ENCODE assay signal across 1 cellular context in the genomic region with DNA sequence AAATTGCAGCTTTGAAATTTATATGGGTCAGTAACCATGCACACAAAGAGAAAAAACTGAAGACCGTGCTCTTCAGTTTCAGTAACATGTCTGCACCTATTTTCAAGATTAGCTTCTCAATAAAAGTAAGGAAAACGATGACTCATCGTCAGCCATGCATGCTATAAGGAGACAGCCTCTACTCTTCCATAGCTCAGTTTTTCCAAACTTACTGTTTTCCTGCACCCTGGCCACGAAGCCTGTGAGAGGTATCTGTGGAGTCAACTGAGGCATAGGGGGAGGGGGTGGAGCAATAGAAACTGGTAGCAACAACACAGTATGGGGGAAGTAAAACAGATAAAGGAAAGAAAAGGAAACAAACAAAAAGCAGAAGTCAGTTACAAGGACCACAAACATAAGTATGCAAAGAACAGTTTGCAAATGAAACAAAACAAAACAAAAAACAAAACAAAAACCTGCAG.
TF ChIP-seq lines count a peak whose summit lies in the region.

No MANE protein-coding gene starts in this region.

TF ChIP-seq in K562, 482 proteins besides CTCF, POLR2A, EP300 and RAD21 (continued from another document and continues in another):
- TF ChIP-seq, protein P1, sequence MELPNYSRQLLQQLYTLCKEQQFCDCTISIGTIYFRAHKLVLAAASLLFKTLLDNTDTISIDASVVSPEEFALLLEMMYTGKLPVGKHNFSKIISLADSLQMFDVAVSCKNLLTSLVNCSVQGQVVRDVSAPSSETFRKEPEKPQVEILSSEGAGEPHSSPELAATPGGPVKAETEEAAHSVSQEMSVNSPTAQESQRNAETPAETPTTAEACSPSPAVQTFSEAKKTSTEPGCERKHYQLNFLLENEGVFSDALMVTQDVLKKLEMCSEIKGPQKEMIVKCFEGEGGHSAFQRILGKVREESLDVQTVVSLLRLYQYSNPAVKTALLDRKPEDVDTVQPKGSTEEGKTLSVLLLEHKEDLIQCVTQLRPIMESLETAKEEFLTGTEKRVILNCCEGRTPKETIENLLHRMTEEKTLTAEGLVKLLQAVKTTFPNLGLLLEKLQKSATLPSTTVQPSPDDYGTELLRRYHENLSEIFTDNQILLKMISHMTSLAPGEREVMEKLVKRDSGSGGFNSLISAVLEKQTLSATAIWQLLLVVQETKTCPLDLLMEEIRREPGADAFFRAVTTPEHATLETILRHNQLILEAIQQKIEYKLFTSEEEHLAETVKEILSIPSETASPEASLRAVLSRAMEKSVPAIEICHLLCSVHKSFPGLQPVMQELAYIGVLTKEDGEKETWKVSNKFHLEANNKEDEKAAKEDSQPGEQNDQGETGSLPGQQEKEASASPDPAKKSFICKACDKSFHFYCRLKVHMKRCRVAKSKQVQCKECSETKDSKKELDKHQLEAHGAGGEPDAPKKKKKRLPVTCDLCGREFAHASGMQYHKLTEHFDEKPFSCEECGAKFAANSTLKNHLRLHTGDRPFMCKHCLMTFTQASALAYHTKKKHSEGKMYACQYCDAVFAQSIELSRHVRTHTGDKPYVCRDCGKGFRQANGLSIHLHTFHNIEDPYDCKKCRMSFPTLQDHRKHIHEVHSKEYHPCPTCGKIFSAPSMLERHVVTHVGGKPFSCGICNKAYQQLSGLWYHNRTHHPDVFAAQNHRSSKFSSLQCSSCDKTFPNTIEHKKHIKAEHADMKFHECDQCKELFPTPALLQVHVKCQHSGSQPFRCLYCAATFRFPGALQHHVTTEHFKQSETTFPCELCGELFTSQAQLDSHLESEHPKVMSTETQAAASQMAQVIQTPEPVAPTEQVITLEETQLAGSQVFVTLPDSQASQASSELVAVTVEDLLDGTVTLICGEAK (IDR thresholded peaks at IDR 0.05) = peak; percentile 13; the same call in 1 of the 2 replicates
- TF ChIP-seq, protein P1 (CRISPR knock-in tag; IDR thresholded peaks at IDR 0.05) = no peak
- TF ChIP-seq ZNF436 (CRISPR knock-in tag; IDR thresholded peaks at IDR 0.05) = no peak
- TF ChIP-seq, protein P2, sequence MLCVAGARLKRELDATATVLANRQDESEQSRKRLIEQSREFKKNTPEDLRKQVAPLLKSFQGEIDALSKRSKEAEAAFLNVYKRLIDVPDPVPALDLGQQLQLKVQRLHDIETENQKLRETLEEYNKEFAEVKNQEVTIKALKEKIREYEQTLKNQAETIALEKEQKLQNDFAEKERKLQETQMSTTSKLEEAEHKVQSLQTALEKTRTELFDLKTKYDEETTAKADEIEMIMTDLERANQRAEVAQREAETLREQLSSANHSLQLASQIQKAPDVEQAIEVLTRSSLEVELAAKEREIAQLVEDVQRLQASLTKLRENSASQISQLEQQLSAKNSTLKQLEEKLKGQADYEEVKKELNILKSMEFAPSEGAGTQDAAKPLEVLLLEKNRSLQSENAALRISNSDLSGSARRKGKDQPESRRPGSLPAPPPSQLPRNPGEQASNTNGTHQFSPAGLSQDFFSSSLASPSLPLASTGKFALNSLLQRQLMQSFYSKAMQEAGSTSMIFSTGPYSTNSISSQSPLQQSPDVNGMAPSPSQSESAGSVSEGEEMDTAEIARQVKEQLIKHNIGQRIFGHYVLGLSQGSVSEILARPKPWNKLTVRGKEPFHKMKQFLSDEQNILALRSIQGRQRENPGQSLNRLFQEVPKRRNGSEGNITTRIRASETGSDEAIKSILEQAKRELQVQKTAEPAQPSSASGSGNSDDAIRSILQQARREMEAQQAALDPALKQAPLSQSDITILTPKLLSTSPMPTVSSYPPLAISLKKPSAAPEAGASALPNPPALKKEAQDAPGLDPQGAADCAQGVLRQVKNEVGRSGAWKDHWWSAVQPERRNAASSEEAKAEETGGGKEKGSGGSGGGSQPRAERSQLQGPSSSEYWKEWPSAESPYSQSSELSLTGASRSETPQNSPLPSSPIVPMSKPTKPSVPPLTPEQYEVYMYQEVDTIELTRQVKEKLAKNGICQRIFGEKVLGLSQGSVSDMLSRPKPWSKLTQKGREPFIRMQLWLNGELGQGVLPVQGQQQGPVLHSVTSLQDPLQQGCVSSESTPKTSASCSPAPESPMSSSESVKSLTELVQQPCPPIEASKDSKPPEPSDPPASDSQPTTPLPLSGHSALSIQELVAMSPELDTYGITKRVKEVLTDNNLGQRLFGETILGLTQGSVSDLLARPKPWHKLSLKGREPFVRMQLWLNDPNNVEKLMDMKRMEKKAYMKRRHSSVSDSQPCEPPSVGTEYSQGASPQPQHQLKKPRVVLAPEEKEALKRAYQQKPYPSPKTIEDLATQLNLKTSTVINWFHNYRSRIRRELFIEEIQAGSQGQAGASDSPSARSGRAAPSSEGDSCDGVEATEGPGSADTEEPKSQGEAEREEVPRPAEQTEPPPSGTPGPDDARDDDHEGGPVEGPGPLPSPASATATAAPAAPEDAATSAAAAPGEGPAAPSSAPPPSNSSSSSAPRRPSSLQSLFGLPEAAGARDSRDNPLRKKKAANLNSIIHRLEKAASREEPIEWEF (CRISPR knock-in tag; IDR thresholded peaks at IDR 0.05) = no peak
- peak; percentile 20; the same call in 1 of the 2 replicates for TF ChIP-seq CC2D1A (IDR thresholded peaks at IDR 0.05)
- TF ChIP-seq NFE2L1 (tag; IDR thresholded peaks at IDR 0.05; ENCODE audit: borderline replicate concordance, low read depth) = peak; percentile 76
- peak; percentile 79 for TF ChIP-seq SMARCE1 (IDR thresholded peaks at IDR 0.05)
- TF ChIP-seq DNMT1 (IDR thresholded peaks at IDR 0.05) = no peak
- TF ChIP-seq, protein P3, sequence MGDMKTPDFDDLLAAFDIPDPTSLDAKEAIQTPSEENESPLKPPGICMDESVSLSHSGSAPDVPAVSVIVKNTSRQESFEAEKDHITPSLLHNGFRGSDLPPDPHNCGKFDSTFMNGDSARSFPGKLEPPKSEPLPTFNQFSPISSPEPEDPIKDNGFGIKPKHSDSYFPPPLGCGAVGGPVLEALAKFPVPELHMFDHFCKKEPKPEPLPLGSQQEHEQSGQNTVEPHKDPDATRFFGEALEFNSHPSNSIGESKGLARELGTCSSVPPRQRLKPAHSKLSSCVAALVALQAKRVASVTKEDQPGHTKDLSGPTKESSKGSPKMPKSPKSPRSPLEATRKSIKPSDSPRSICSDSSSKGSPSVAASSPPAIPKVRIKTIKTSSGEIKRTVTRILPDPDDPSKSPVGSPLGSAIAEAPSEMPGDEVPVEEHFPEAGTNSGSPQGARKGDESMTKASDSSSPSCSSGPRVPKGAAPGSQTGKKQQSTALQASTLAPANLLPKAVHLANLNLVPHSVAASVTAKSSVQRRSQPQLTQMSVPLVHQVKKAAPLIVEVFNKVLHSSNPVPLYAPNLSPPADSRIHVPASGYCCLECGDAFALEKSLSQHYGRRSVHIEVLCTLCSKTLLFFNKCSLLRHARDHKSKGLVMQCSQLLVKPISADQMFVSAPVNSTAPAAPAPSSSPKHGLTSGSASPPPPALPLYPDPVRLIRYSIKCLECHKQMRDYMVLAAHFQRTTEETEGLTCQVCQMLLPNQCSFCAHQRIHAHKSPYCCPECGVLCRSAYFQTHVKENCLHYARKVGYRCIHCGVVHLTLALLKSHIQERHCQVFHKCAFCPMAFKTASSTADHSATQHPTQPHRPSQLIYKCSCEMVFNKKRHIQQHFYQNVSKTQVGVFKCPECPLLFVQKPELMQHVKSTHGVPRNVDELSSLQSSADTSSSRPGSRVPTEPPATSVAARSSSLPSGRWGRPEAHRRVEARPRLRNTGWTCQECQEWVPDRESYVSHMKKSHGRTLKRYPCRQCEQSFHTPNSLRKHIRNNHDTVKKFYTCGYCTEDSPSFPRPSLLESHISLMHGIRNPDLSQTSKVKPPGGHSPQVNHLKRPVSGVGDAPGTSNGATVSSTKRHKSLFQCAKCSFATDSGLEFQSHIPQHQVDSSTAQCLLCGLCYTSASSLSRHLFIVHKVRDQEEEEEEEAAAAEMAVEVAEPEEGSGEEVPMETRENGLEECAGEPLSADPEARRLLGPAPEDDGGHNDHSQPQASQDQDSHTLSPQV (IDR thresholded peaks at IDR 0.05) = 0 out of 2 replicates have a peak, but pooled peaks have one; percentile 45
- peak; percentile 80 for TF ChIP-seq FOSL1 (tag; conservative IDR thresholded peaks at IDR 0.05)
- TF ChIP-seq, protein P4, sequence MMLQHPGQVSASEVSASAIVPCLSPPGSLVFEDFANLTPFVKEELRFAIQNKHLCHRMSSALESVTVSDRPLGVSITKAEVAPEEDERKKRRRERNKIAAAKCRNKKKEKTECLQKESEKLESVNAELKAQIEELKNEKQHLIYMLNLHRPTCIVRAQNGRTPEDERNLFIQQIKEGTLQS (IDR thresholded peaks at IDR 0.05) = peak; percentile 94
- TF ChIP-seq, protein P4 (CRISPR knock-in tag; conservative IDR thresholded peaks at IDR 0.05) = no peak
- peak; percentile 64; the same call in 1 of the 2 replicates for TF ChIP-seq DPF2 (IDR thresholded peaks at IDR 0.05)
- no peak for TF ChIP-seq MEF2D (tag; conservative IDR thresholded peaks at IDR 0.05; ENCODE audit: low read depth)
- no peak for TF ChIP-seq CHD1 (IDR thresholded peaks at IDR 0.05; ENCODE audit: low read length)
- TF ChIP-seq JUNB (CRISPR knock-in tag; conservative IDR thresholded peaks at IDR 0.05) = peak; percentile 66; the same call in 1 of the 2 replicates
- TF ChIP-seq RBM39 (optimal IDR thresholded peaks at IDR 0.05; ENCODE audit: low read depth, low read length) = no peak
- peak; percentile 93 for TF ChIP-seq MAFG (tag; conservative IDR thresholded peaks at IDR 0.05)
- TF ChIP-seq, protein P5, sequence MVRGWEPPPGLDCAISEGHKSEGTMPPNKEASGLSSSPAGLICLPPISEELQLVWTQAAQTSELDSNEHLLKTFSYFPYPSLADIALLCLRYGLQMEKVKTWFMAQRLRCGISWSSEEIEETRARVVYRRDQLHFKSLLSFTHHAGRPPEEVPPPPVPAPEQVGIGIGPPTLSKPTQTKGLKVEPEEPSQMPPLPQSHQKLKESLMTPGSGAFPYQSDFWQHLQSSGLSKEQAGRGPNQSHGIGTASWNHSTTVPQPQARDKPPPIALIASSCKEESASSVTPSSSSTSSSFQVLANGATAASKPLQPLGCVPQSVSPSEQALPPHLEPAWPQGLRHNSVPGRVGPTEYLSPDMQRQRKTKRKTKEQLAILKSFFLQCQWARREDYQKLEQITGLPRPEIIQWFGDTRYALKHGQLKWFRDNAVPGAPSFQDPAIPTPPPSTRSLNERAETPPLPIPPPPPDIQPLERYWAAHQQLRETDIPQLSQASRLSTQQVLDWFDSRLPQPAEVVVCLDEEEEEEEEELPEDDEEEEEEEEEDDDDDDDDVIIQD (CRISPR knock-in tag; IDR thresholded peaks at IDR 0.05) = no peak
- TF ChIP-seq MAFK (IDR thresholded peaks at IDR 0.05; ENCODE audit: low read length) = peak; percentile 47; the same call in 1 of the 2 replicates
- peak; percentile 78 for TF ChIP-seq MAFF (IDR thresholded peaks at IDR 0.05; ENCODE audit: low read length)
- peak; percentile 89 for TF ChIP-seq SPI1 (IDR thresholded peaks at IDR 0.05; ENCODE audit: borderline replicate concordance, low read depth, low read length)
- TF ChIP-seq FOXK2 (conservative IDR thresholded peaks at IDR 0.05 in 1 of 2, IDR thresholded peaks at IDR 0.05 in 1 of 2; ENCODE audit: low read depth in 2 of 2) = peak; percentile 40 to 63; a peak in 1 of 4 replicates
- TF ChIP-seq, protein P6, sequence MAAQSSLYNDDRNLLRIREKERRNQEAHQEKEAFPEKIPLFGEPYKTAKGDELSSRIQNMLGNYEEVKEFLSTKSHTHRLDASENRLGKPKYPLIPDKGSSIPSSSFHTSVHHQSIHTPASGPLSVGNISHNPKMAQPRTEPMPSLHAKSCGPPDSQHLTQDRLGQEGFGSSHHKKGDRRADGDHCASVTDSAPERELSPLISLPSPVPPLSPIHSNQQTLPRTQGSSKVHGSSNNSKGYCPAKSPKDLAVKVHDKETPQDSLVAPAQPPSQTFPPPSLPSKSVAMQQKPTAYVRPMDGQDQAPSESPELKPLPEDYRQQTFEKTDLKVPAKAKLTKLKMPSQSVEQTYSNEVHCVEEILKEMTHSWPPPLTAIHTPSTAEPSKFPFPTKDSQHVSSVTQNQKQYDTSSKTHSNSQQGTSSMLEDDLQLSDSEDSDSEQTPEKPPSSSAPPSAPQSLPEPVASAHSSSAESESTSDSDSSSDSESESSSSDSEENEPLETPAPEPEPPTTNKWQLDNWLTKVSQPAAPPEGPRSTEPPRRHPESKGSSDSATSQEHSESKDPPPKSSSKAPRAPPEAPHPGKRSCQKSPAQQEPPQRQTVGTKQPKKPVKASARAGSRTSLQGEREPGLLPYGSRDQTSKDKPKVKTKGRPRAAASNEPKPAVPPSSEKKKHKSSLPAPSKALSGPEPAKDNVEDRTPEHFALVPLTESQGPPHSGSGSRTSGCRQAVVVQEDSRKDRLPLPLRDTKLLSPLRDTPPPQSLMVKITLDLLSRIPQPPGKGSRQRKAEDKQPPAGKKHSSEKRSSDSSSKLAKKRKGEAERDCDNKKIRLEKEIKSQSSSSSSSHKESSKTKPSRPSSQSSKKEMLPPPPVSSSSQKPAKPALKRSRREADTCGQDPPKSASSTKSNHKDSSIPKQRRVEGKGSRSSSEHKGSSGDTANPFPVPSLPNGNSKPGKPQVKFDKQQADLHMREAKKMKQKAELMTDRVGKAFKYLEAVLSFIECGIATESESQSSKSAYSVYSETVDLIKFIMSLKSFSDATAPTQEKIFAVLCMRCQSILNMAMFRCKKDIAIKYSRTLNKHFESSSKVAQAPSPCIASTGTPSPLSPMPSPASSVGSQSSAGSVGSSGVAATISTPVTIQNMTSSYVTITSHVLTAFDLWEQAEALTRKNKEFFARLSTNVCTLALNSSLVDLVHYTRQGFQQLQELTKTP (IDR thresholded peaks at IDR 0.05; ENCODE audit: low read depth in 1 of 2, partially characterized antibody in 2 of 2) = peak in 1 of 2 experiments; percentile 36
